1 cellular context compared by ENCODE assay signal in genomic region chr2:108719149-108720044, GRCh38.
A peak's percentile ranks its signal among the peaks of the same experiment; 100 is the strongest.
TF ChIP-seq lines count a peak whose summit lies in the region.

TSS of gene RANBP2 (plus strand) at chr2:108719482. CDS start at chr2:108719607, 125 bp downstream.

TF ChIP-seq in HepG2, 621 proteins besides CTCF, POLR2A, EP300 and RAD21 (continued from another document and continues in another):
- TF ChIP-seq SP5 (CRISPR knock-in tag; IDR thresholded peaks at IDR 0.05; ENCODE audit: borderline replicate concordance, low read depth) (no peak; the same call in 1 of the 2 replicates), ZNF841 (CRISPR knock-in tag; IDR thresholded peaks at IDR 0.05; ENCODE audit: borderline replicate concordance) (no peak), NCOA1 (CRISPR knock-in tag; IDR thresholded peaks at IDR 0.05) (peak; percentile 96), RELA (CRISPR knock-in tag; IDR thresholded peaks at IDR 0.05) (peak; percentile 96), HOXA5 (CRISPR knock-in tag; IDR thresholded peaks at IDR 0.05) (peak; percentile 98), THYN1 (CRISPR knock-in tag; IDR thresholded peaks at IDR 0.05; ENCODE audit: borderline replicate concordance, low read depth) (no peak; the same call in 1 of the 2 replicates), ZBTB42 (CRISPR knock-in tag; IDR thresholded peaks at IDR 0.05) (peak; percentile 91), ZNF629 (CRISPR knock-in tag; conservative IDR thresholded peaks at IDR 0.05) (peak; percentile 50; the same call in 1 of the 2 replicates), TSC22D2 (CRISPR knock-in tag; IDR thresholded peaks at IDR 0.05; ENCODE audit: borderline replicate concordance) (peak; percentile 95), ZNF362 (CRISPR knock-in tag; IDR thresholded peaks at IDR 0.05; ENCODE audit: borderline replicate concordance) (peak; percentile 80; the same call in 1 of the 2 replicates), DMTF1 (CRISPR knock-in tag; IDR thresholded peaks at IDR 0.05) (no peak), ZNF552 (CRISPR knock-in tag; IDR thresholded peaks at IDR 0.05; ENCODE audit: borderline replicate concordance) (peak; percentile 98), PHF5A (CRISPR knock-in tag; IDR thresholded peaks at IDR 0.05; ENCODE audit: low read depth, unreplicated experiment) (peak; percentile 93), ZMAT3 (CRISPR knock-in tag; conservative IDR thresholded peaks at IDR 0.05) (peak; percentile 97), NKX3-1 (CRISPR knock-in tag; IDR thresholded peaks at IDR 0.05) (peak; percentile 90), CHCHD3 (CRISPR knock-in tag; IDR thresholded peaks at IDR 0.05) (peak; percentile 83), ZNF839 (CRISPR knock-in tag; IDR thresholded peaks at IDR 0.05; ENCODE audit: borderline replicate concordance) (no peak), ZBTB33 (CRISPR knock-in tag; IDR thresholded peaks at IDR 0.05) (peak; percentile 91), KDM3A (CRISPR knock-in tag; IDR thresholded peaks at IDR 0.05; ENCODE audit: low read depth) (peak; percentile 98), FOXJ3 (CRISPR knock-in tag; IDR thresholded peaks at IDR 0.05; ENCODE audit: borderline replicate concordance) (peak; percentile 90; the same call in 1 of the 2 replicates), SRF (IDR thresholded peaks at IDR 0.05; ENCODE audit: low read depth, low read length) (peak; percentile 41; the same call in 1 of the 2 replicates), ZNF274 (CRISPR knock-in tag; IDR thresholded peaks at IDR 0.05) (peak; percentile 94), ZNF709 (CRISPR knock-in tag; IDR thresholded peaks at IDR 0.05) (peak; percentile 91), WIZ (CRISPR knock-in tag; IDR thresholded peaks at IDR 0.05) (peak; percentile 92; the same call in 1 of the 2 replicates), ZNF337 (CRISPR knock-in tag; IDR thresholded peaks at IDR 0.05; ENCODE audit: borderline replicate concordance, low read depth) (peak; percentile 95; the same call in 1 of the 2 replicates), ZNF383 (CRISPR knock-in tag; IDR thresholded peaks at IDR 0.05; ENCODE audit: borderline replicate concordance) (peak; percentile 95; the same call in 1 of the 2 replicates), UBTF (CRISPR knock-in tag; IDR thresholded peaks at IDR 0.05) (peak; percentile 97), AHDC1 (CRISPR knock-in tag; IDR thresholded peaks at IDR 0.05; ENCODE audit: borderline replicate concordance) (no peak), SOX5 (CRISPR knock-in tag; IDR thresholded peaks at IDR 0.05; ENCODE audit: borderline replicate concordance) (peak; percentile 82), ZNF660 (CRISPR knock-in tag; IDR thresholded peaks at IDR 0.05; ENCODE audit: borderline replicate concordance, low read depth) (peak; percentile 36; the same call in 1 of the 2 replicates), MEIS1 (CRISPR knock-in tag; IDR thresholded peaks at IDR 0.05; ENCODE audit: borderline replicate concordance) (peak; percentile 96; the same call in 1 of the 2 replicates), HNRNPK (IDR thresholded peaks at IDR 0.05; ENCODE audit: low read depth, low read length, poor library complexity, severe bottlenecking) (peak; percentile 46), ZNF788 (CRISPR knock-in tag; IDR thresholded peaks at IDR 0.05; ENCODE audit: borderline replicate concordance) (peak; percentile 99; the same call in 1 of the 2 replicates), ZNF207 (IDR thresholded peaks at IDR 0.05; ENCODE audit: borderline replicate concordance) (no peak), NFE2L1 (CRISPR knock-in tag; IDR thresholded peaks at IDR 0.05; ENCODE audit: borderline replicate concordance) (peak; percentile 89), MAZ (IDR thresholded peaks at IDR 0.05; ENCODE audit: borderline replicate concordance, low read depth, low read length) (no peak), MAZ (CRISPR knock-in tag; IDR thresholded peaks at IDR 0.05; ENCODE audit: low read depth) (peak; percentile 87), ZNF501 (CRISPR knock-in tag; IDR thresholded peaks at IDR 0.05) (peak; percentile 99), HDAC2 (CRISPR knock-in tag; IDR thresholded peaks at IDR 0.05) (peak; percentile 98), KLF12 (CRISPR knock-in tag; IDR thresholded peaks at IDR 0.05; ENCODE audit: borderline replicate concordance) (peak; percentile 94), ZNF577 (CRISPR knock-in tag; IDR thresholded peaks at IDR 0.05; ENCODE audit: borderline replicate concordance, low read depth) (no peak)
- TF ChIP-seq, protein P1, sequence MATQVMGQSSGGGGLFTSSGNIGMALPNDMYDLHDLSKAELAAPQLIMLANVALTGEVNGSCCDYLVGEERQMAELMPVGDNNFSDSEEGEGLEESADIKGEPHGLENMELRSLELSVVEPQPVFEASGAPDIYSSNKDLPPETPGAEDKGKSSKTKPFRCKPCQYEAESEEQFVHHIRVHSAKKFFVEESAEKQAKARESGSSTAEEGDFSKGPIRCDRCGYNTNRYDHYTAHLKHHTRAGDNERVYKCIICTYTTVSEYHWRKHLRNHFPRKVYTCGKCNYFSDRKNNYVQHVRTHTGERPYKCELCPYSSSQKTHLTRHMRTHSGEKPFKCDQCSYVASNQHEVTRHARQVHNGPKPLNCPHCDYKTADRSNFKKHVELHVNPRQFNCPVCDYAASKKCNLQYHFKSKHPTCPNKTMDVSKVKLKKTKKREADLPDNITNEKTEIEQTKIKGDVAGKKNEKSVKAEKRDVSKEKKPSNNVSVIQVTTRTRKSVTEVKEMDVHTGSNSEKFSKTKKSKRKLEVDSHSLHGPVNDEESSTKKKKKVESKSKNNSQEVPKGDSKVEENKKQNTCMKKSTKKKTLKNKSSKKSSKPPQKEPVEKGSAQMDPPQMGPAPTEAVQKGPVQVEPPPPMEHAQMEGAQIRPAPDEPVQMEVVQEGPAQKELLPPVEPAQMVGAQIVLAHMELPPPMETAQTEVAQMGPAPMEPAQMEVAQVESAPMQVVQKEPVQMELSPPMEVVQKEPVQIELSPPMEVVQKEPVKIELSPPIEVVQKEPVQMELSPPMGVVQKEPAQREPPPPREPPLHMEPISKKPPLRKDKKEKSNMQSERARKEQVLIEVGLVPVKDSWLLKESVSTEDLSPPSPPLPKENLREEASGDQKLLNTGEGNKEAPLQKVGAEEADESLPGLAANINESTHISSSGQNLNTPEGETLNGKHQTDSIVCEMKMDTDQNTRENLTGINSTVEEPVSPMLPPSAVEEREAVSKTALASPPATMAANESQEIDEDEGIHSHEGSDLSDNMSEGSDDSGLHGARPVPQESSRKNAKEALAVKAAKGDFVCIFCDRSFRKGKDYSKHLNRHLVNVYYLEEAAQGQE (IDR thresholded peaks at IDR 0.05; ENCODE audit: borderline replicate concordance in 1 of 2, low read depth in 1 of 2, low read length in 2 of 2) = no peak; a peak in 1 of 4 replicates
- TF ChIP-seq, protein P2, sequence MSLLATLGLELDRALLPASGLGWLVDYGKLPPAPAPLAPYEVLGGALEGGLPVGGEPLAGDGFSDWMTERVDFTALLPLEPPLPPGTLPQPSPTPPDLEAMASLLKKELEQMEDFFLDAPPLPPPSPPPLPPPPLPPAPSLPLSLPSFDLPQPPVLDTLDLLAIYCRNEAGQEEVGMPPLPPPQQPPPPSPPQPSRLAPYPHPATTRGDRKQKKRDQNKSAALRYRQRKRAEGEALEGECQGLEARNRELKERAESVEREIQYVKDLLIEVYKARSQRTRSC (CRISPR knock-in tag; IDR thresholded peaks at IDR 0.05; ENCODE audit: low read depth) = peak; percentile 88; the same call in 1 of the 2 replicates
- TF ChIP-seq, protein P3, sequence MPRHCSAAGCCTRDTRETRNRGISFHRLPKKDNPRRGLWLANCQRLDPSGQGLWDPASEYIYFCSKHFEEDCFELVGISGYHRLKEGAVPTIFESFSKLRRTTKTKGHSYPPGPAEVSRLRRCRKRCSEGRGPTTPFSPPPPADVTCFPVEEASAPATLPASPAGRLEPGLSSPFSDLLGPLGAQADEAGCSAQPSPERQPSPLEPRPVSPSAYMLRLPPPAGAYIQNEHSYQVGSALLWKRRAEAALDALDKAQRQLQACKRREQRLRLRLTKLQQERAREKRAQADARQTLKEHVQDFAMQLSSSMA (CRISPR knock-in tag; IDR thresholded peaks at IDR 0.05) = no peak; the same call in 1 of the 2 replicates
